8 cellular contexts compared by ENCODE assay signal in the genomic region with DNA sequence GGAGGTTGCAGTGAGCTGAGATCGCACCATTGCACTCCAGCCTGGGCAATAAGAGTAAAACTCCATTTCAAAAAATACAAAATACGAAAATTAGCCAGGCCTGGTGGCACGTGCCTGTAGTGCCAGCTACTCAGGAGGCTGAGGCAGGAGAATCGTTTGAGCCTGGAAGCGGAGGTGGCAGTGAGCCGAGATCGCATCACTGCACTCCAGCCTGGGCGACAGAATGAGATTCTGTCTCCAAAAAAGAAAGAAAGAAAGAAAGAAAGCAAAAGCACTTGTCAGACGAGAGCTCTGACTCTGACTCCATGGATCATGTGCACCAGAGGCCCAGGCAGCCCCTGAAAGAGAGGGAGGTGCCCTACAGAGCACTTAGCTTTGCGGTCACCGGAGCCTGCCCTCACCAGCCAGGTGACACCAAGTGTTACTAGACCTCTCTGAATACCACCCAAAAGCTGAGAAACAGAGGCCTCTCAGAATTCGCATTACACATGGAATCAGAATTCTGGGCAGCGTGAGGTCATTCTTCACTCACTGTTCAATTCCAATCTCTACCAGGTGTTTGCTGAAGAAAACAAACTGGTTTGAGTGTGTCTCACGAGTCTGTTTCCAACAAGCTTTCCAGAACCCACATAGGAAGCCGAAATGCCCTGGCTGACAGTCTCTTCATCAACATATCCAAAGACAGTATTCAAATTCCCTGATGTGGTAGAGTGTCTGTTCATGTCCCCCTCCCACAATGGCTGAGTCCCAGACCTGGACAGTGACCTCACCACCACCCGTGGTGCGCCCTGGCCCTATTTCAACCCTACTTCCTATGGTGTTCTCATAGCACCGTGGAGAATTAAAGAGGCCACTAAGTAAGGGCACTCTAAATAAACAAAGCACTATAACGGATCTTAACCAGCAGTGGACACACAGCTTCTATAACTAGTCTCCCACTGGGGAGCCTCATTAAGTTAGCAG. TPM values are rescaled to one million over a fixed set of nuclear protein-coding genes. Genes with fewer than 3 reads are reported as not detected.
A peak's percentile ranks its signal among the peaks of the same experiment; 100 is the strongest.
DNase-seq lines count a peak whose midpoint lies in the region; ATAC-seq lines count a peak whose summit lies in the region.

No MANE protein-coding gene starts in this region.

- DNase-seq in DMS79 treated with DMSO at 0.1 percent for 48 hours (lab: John Stamatoyannopoulos, UW) (peak; percentile 34), MV-4-11 (lab: John Stamatoyannopoulos, UW) (peak; percentile 9), caudate nucleus (lab: John Stamatoyannopoulos, UW) (peak in 9 of 61 donors; percentile 14 to 59 (median 34)), mesendoderm (no peak), DMS153 (lab: John Stamatoyannopoulos, UW) (no peak), NCI-H1436 treated with DMSO at 0.1 percent for 48 hours (lab: John Stamatoyannopoulos, UW) (no peak)

- WGBS in mesendoderm (ENCODE audit: extremely low coverage, insufficient coverage, low lambda C conversion rate): no CpG with 5 or more reads among the region's 19 CpGs
- WGBS in urinary bladder: 59% methylated on average over 19 of the region's 19 CpGs

- no peak overlapping the region for H3K23ac ChIP-seq in mesendoderm (ENCODE audit: low read length)

- ATAC-seq in activated CD4-positive, CD25-positive, alpha-beta regulatory T cell treated with anti-CD3 and anti-CD28 coated beads, Interleukin-2, amount 50 U/mL, for 24 hours: no peak

- H3K4me3 ChIP-seq in mesendoderm (ENCODE audit: low read length) (no peak overlapping the region), urinary bladder (ENCODE audit: low read depth, low read length) (peak overlapping the region; percentile 89)

- peak overlapping the region; percentile 15 for H3K56ac ChIP-seq in mesendoderm (ENCODE audit: low read length)

- no peak overlapping the region for H2AK5ac ChIP-seq in mesendoderm (ENCODE audit: low read length)

- peaks cover 8% of the 10 kb centered on the region for H3K4me1 ChIP-seq in mesendoderm (ENCODE audit: control insufficient read depth, low read depth, low read length)
- H3K4me1 ChIP-seq in urinary bladder (ENCODE audit: insufficient read depth): no peaks in the 10 kb centered on the region

- H3K4ac ChIP-seq in mesendoderm (ENCODE audit: low read depth, low read length): no peak overlapping the region

- H3K27ac ChIP-seq in caudate nucleus (ENCODE audit: low read depth, low read length) (peak overlapping the region; percentile 100), mesendoderm (ENCODE audit: low read depth, low read length) (no peak overlapping the region), urinary bladder (ENCODE audit: low read depth) (no peak overlapping the region)

- H2BK120ac ChIP-seq in mesendoderm (ENCODE audit: low read depth, low read length): no peak overlapping the region

- H3K4me2 ChIP-seq in mesendoderm (ENCODE audit: low read length): peak overlapping the region; percentile 70

- no peak overlapping the region for H4K5ac ChIP-seq in mesendoderm (ENCODE audit: low read length)

- H3K79me2 ChIP-seq in mesendoderm (ENCODE audit: control insufficient read depth, insufficient read depth, low read length): peaks cover 13% of the 10 kb centered on the region

- no peak overlapping the region for H2BK5ac ChIP-seq in mesendoderm (ENCODE audit: low read length)

- no peak overlapping the region for H3K18ac ChIP-seq in mesendoderm (ENCODE audit: low read length)

- H3K79me1 ChIP-seq in mesendoderm (ENCODE audit: low read length): peaks cover 13% of the 10 kb centered on the region

- H3K9ac ChIP-seq in mesendoderm (ENCODE audit: low read length): peak overlapping the region; percentile 86

- no peaks in the 10 kb centered on the region for H3K27me3 ChIP-seq in mesendoderm (ENCODE audit: insufficient read depth, low read length, poor library complexity)

- H3K36me3 ChIP-seq in mesendoderm (ENCODE audit: control insufficient read depth, insufficient read depth, low read length) (peaks cover 4% of the 10 kb centered on the region), urinary bladder (ENCODE audit: insufficient read depth) (no peaks in the 10 kb centered on the region)

- H4K8ac ChIP-seq in mesendoderm (ENCODE audit: low read depth, low read length): no peak overlapping the region

- no peak overlapping the region for H2BK15ac ChIP-seq in mesendoderm (replicated peaks; ENCODE audit: low read depth)

RNA-seq across cellular contexts. Expression of a gene that starts 1.5 kb away (rescaled TPM):
- polyA plus RNA-seq in mesendoderm (2013, experiment 1 of 2): 7.8 TPM
- 7.5 TPM for polyA plus RNA-seq in mesendoderm (2013, experiment 2 of 2)
- total RNA-seq in urinary bladder: 31.3 TPM
- polyA plus RNA-seq in urinary bladder: 35.9 TPM

RNA-seq across cellular contexts. Expression of a gene that starts 29.4 kb away (rescaled TPM):
- polyA plus RNA-seq in mesendoderm (2013, experiment 1 of 2): 0.01 TPM
- 0.01 TPM for polyA plus RNA-seq in mesendoderm (2013, experiment 2 of 2)
- total RNA-seq in urinary bladder: 2.8 TPM
- 5.1 TPM for polyA plus RNA-seq in urinary bladder

RNA-seq across cellular contexts. Expression of a gene that starts 45.6 kb away (rescaled TPM):
- polyA plus RNA-seq in mesendoderm (2013, experiment 1 of 2): 205 TPM
- 208 TPM for polyA plus RNA-seq in mesendoderm (2013, experiment 2 of 2)
- 81.4 TPM for total RNA-seq in urinary bladder
- polyA plus RNA-seq in urinary bladder: 51.1 TPM

Comparison
In these comparisons a context has a peak if more than half of its experiments do, and no peak if none do; other contexts are left out.
1. DNase-seq: peak in DMS79 treated with DMSO at 0.1 percent for 48 hours (single experiment) and MV-4-11 (single experiment); none in mesendoderm (single experiment), DMS153 (single experiment) and NCI-H1436 treated with DMSO at 0.1 percent for 48 hours (single experiment).